23 cellular contexts compared by ENCODE assay signal in the genomic region with DNA sequence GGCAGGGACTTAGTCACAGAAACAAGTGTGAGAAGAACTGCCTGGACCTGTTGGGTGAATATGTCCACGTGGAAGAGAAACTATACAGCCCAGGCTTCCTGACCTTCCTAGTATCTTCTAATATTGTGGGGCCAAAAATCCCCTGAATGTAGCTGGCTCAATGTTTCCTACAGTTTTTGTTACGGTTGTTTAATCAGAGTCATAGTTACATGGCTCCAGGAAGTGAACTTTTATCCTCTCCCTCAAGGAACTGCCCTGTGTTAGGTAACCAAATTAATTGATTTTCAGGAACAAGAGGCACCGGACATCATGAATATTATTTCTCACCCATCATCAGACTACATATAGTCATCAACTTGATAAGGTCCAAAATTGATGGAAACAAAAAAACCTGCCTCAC.
"Had no signal": no experiment of that assay in that cellular context is flagged by ENCODE, and none has a peak within 500 bp of the region (broad histone marks: within the 10 kb centered on the region; RNA-seq: fewer than 3 reads in every experiment).

No MANE protein-coding gene starts in this region.

- H3K27ac ChIP-seq: colonic mucosa, hepatocyte, left lung, lower lobe of right lung, sigmoid colon, skin epidermis, testis, tibial nerve, upper lobe of right lung, vagina had no signal

- H3K9me3 ChIP-seq: colonic mucosa, left lung, lower lobe of right lung, sigmoid colon, testis, tibial nerve, upper lobe of right lung, vagina had no signal

- H3K4me1 ChIP-seq: colonic mucosa, left lung, lower lobe of right lung, sigmoid colon, testis, upper lobe of right lung had no signal

- DNase-seq: colonic mucosa; dermis blood vessel endothelial cell; erythroblast; foreskin melanocyte; head of caudate nucleus; left lung; lower lobe of right lung; naive B cell; posterior cingulate gyrus; sigmoid colon; stimulated activated CD4-positive, alpha-beta T cell treated with anti-CD3 and anti-CD28 coated beads, Interleukin-2, amount 100 ng/mL, for 24 hours; stimulated activated CD4-positive, alpha-beta T cell treated with anti-CD3 and anti-CD28 coated beads, Interleukin-4, amount 100 ng/mL, for 4 hours; stimulated activated naive B cell treated with anti-CD40 and anti-IgM and Interleukin-4, amounts not matched to agents 10 μg/mL and 1 μg/mL and 100 μg/mL, for 72 hours; stimulated activated naive CD8-positive, alpha-beta T cell treated with anti-CD3 and anti-CD28 coated beads, Interleukin-15, amount 100 ng/mL, for 72 hours; testis; upper lobe of right lung had no signal

- H3K4me1 Mint-ChIP-seq: memory B cell, naive B cell had no signal

- H2AFZ ChIP-seq: hepatocyte had no signal

- H3K9me3 Mint-ChIP-seq: memory B cell, naive B cell, nephron had no signal

- H3K79me2 ChIP-seq: hepatocyte had no signal

- H3K4me3 Mint-ChIP-seq: memory B cell; mesothelial cell of epicardium; naive B cell; nephron; stimulated activated naive B cell treated with anti-CD40 and anti-IgM and Interleukin-4, amounts not matched to agents 10 μg/mL and 1 μg/mL and 100 μg/mL, for 72 hours; stimulated activated naive CD8-positive, alpha-beta T cell treated with anti-CD3 and anti-CD28 coated beads, Interleukin-15, amount 100 ng/mL, for 72 hours had no signal

- H3K27me3 ChIP-seq: colonic mucosa, hepatocyte, left lung, sigmoid colon, testis, tibial nerve, upper lobe of right lung, vagina had no signal

- H3K4me3 ChIP-seq: colonic mucosa, hepatocyte, left lung, lower lobe of right lung, sigmoid colon, skin epidermis, testis, tibial nerve, upper lobe of right lung, vagina had no signal

- H3K36me3 ChIP-seq: colonic mucosa, left lung, lower lobe of right lung, sigmoid colon, tibial nerve, upper lobe of right lung, vagina had no signal

- H3K27ac Mint-ChIP-seq: memory B cell; mesothelial cell of epicardium; nephron; stimulated activated naive B cell treated with anti-CD40 and anti-IgM and Interleukin-4, amounts not matched to agents 10 μg/mL and 1 μg/mL and 100 μg/mL, for 72 hours; stimulated activated naive CD8-positive, alpha-beta T cell treated with anti-CD3 and anti-CD28 coated beads, Interleukin-15, amount 100 ng/mL, for 72 hours had no signal

- H3K27me3 Mint-ChIP-seq: memory B cell had no signal

- H3K36me3 Mint-ChIP-seq: memory B cell, naive B cell had no signal

- H3K4me2 ChIP-seq: hepatocyte had no signal

- ATAC-seq: left lung; lower lobe of right lung; stimulated activated naive B cell treated with anti-CD40 and anti-IgM and Interleukin-4, amounts not matched to agents 10 μg/mL and 1 μg/mL and 100 μg/mL, for 72 hours; stimulated activated naive CD8-positive, alpha-beta T cell treated with anti-CD3 and anti-CD28 coated beads, Interleukin-15, amount 100 ng/mL, for 72 hours; upper lobe of right lung had no signal
